In genomic region chr9:89953824-89954223, GRCh38 we compare ENCODE assay signal across 15 cellular contexts.
DNase-seq lines count a peak whose midpoint lies in the region; ATAC-seq and TF ChIP-seq lines count a peak whose summit lies in the region.
"Had no signal": no experiment of that assay in that cellular context is flagged by ENCODE, and none has a peak within 500 bp of the region (broad histone marks: within the 10 kb centered on the region; RNA-seq: fewer than 3 reads in every experiment).

No MANE protein-coding gene starts in this region.

- TF ChIP-seq CTCF in parathyroid adenoma (IDR thresholded peaks at IDR 0.05), result no peak
- no peak for TF ChIP-seq CTCF in CD14-positive monocyte (IDR thresholded peaks at IDR 0.05)
- no peak for TF ChIP-seq CTCF in vagina (IDR thresholded peaks at IDR 0.05)

- intact Hi-C loops in left cardiac atrium (cut with DNase I), result no loop called here
- intact Hi-C loops in CD14-positive monocyte (cut with micrococcal nuclease), result no loop called here
- intact Hi-C loops in vagina (cut with DNase I), result no loop called here

- H3K4me1 ChIP-seq in parathyroid adenoma (no peaks in the 10 kb centered on the region), vagina (no peaks in the 10 kb centered on the region)
- no peaks in the 10 kb centered on the region for H3K4me1 ChIP-seq in CD8-positive, alpha-beta memory T cell (ENCODE audit: insufficient read depth, low read length)

- no peaks in the 10 kb centered on the region for H3K36me3 Mint-ChIP-seq in CD14-positive monocyte
- no peaks in the 10 kb centered on the region for H3K36me3 Mint-ChIP-seq in CD8-positive, alpha-beta memory T cell

- H3K9me3 Mint-ChIP-seq in CD14-positive monocyte, result peaks cover 0 to 3% (median 0%) of the 10 kb centered on the region in 7 donors
- H3K9me3 Mint-ChIP-seq in CD8-positive, alpha-beta memory T cell, result no peaks in the 10 kb centered on the region

- peaks cover 15% of the 10 kb centered on the region for H3K4me1 Mint-ChIP-seq in CD14-positive monocyte
- peaks cover 9 to 17% (median 12%) of the 10 kb centered on the region in 3 donors for H3K4me1 Mint-ChIP-seq in CD8-positive, alpha-beta memory T cell

- no peaks in the 10 kb centered on the region for H3K9me3 ChIP-seq in parathyroid adenoma (ENCODE audit: control insufficient read depth, low read length)
- no peaks in the 10 kb centered on the region for H3K9me3 ChIP-seq in vagina
- no peaks in the 10 kb centered on the region for H3K9me3 ChIP-seq in CD8-positive, alpha-beta memory T cell (ENCODE audit: low read length)

- H3K36me3 ChIP-seq in parathyroid adenoma (ENCODE audit: control insufficient read depth, insufficient read depth, low read length), result no peaks in the 10 kb centered on the region
- H3K36me3 ChIP-seq in vagina, result no peaks in the 10 kb centered on the region
- no peaks in the 10 kb centered on the region for H3K36me3 ChIP-seq in CD8-positive, alpha-beta memory T cell (ENCODE audit: insufficient read depth, low read length)

- peak; percentile 60 to 76 for ATAC-seq in left cardiac atrium
- ATAC-seq: PC-3 had no signal

- DNase-seq in NCI-H1092 (lab: John Stamatoyannopoulos, UW) (peak; percentile 56), NCI-H524 treated with DMSO at 0.1 percent for 48 hours (lab: John Stamatoyannopoulos, UW) (peak; percentile 28), left cardiac atrium (no peak), CD14-positive monocyte (ENCODE audit: low spot score) (no peak), vagina (ENCODE audit: extremely low spot score in 2 of 2) (no peak)
- DNase-seq in CD8-positive, alpha-beta memory T cell, result no peak
- DNase-seq: COR-L47; GDM1; HCEC 1CT; Karpas-422; MM.1S; NCI-H1930; NK-92 treated with Interleukin-12 subunit alpha and Interleukin-12 subunit beta, amount 100 ng/mL, for 24 hours; PC-3 had no signal

- no peak overlapping the region for H3K4me2 ChIP-seq in parathyroid adenoma (ENCODE audit: low read length)

- no peak overlapping the region for H3K9ac ChIP-seq in parathyroid adenoma

- H3K79me2 ChIP-seq in parathyroid adenoma, result no peaks in the 10 kb centered on the region

- H3K27me3 ChIP-seq in parathyroid adenoma (ENCODE audit: control insufficient read depth, insufficient read depth, low read length), result no peaks in the 10 kb centered on the region
- H3K27me3 ChIP-seq in vagina, result no peaks in the 10 kb centered on the region
- no peaks in the 10 kb centered on the region for H3K27me3 ChIP-seq in CD8-positive, alpha-beta memory T cell (ENCODE audit: insufficient read depth, low read length, poor library complexity, severe bottlenecking)

- POLR2A ChIA-PET in CD8-positive, alpha-beta memory T cell (lab: Charles Lee), result no interaction called here

- H3K27ac ChIP-seq in parathyroid adenoma, result no peak overlapping the region
- H3K27ac ChIP-seq in vagina, result no peak overlapping the region
- H3K27ac ChIP-seq in CD8-positive, alpha-beta memory T cell (ENCODE audit: low read depth, low read length), result no peak overlapping the region

- TF ChIP-seq POLR2A in vagina (IDR thresholded peaks at IDR 0.05), result no peak

- H3K27me3 Mint-ChIP-seq in CD14-positive monocyte (ENCODE audit: low read depth in 3 of 3), result peaks cover 0 to 3% (median 0%) of the 10 kb centered on the region in 3 donors
- peaks cover 0 to 1% of the 10 kb centered on the region in 2 donors for H3K27me3 Mint-ChIP-seq in CD8-positive, alpha-beta memory T cell

- H3K27ac Mint-ChIP-seq in CD14-positive monocyte, result no peak overlapping the region
- H3K27ac Mint-ChIP-seq in CD8-positive, alpha-beta memory T cell, result no peak overlapping the region

- peak overlapping the region; percentile 69 for H2AFZ ChIP-seq in parathyroid adenoma

- CTCF ChIA-PET in CD8-positive, alpha-beta memory T cell (lab: Charles Lee), result no interaction called here

- no peak overlapping the region for H3K4me3 ChIP-seq in parathyroid adenoma (ENCODE audit: low read depth, low read length)
- no peak overlapping the region for H3K4me3 ChIP-seq in vagina
- no peak overlapping the region for H3K4me3 ChIP-seq in CD8-positive, alpha-beta memory T cell (ENCODE audit: low read length)

- H3K4me3 Mint-ChIP-seq in CD14-positive monocyte, result no peak overlapping the region
- H3K4me3 Mint-ChIP-seq in CD8-positive, alpha-beta memory T cell, result no peak overlapping the region

Comparison
In these comparisons a context has a peak if more than half of its experiments do, and no peak if none do; other contexts are left out.
1. DNase-seq: peak in NCI-H1092 (single experiment) and NCI-H524 treated with DMSO at 0.1 percent for 48 hours (single experiment); none in left cardiac atrium (single experiment), CD14-positive monocyte (single experiment), vagina (0 of 2) and CD8-positive, alpha-beta memory T cell (0 of 5).